In genomic region chr4:173698557-173699262, GRCh38 we compare ENCODE assay signal across 1 cellular context.
TF ChIP-seq lines count a peak whose summit lies in the region.

No MANE protein-coding gene starts in this region.

TF ChIP-seq in SK-N-SH, 30 proteins besides CTCF, POLR2A, EP300 and RAD21 (continued from another document):
- no peak for TF ChIP-seq POLR2AphosphoS5 (IDR thresholded peaks at IDR 0.05; ENCODE audit: low read depth, low read length)
- no peak for TF ChIP-seq YY1 (IDR thresholded peaks at IDR 0.05; ENCODE audit: low read depth)
- TF ChIP-seq RCOR1 (IDR thresholded peaks at IDR 0.05; ENCODE audit: low read length), result no peak
- no peak for TF ChIP-seq SIN3A (IDR thresholded peaks at IDR 0.05; ENCODE audit: borderline replicate concordance, low read depth, low read length)
- TF ChIP-seq MEF2A (IDR thresholded peaks at IDR 0.05; ENCODE audit: borderline replicate concordance, low read depth), result no peak
- TF ChIP-seq ELF1 (IDR thresholded peaks at IDR 0.05), result no peak
- no peak for TF ChIP-seq USF1 (IDR thresholded peaks at IDR 0.05; ENCODE audit: borderline replicate concordance, low read depth)
- TF ChIP-seq EZH2phosphoT487 (IDR thresholded peaks at IDR 0.05; ENCODE audit: borderline replicate concordance, low read depth), result no peak
- TF ChIP-seq FOSL2 (IDR thresholded peaks at IDR 0.05; ENCODE audit: borderline replicate concordance, low read depth), result peak; percentile 26; the same call in 1 of the 2 replicates
- peak; percentile 89 for TF ChIP-seq TCF12 (IDR thresholded peaks at IDR 0.05)
- TF ChIP-seq ZBTB33 (IDR thresholded peaks at IDR 0.05; ENCODE audit: borderline replicate concordance, low read depth), result no peak
- TF ChIP-seq RXRA (IDR thresholded peaks at IDR 0.05; ENCODE audit: borderline replicate concordance, low read depth), result 0 out of 2 replicates have a peak, but pooled peaks have one; percentile 38
